Comparison of ENCODE assay signal across 7 cellular contexts in genomic region chr14:105474478-105475268, GRCh38. TPM values are rescaled to one million over a fixed set of nuclear protein-coding genes. Genes with fewer than 3 reads are reported as not detected.
DNase-seq lines count a peak whose midpoint lies in the region; ATAC-seq and TF ChIP-seq lines count a peak whose summit lies in the region.

Gene CRIP2 (plus strand): TSS chr14:105474821. CDS start chr14:105474863, 42 bp downstream.

- DNase-seq in GM10248 (ENCODE audit: extremely low spot score) (peak; percentile 78), activated T-helper 1 cell treated with Interleukin-2 at 50 U/mL for 16 hours (ENCODE audit: low read depth) (peak; percentile 40), fibroblast of the aortic adventitia (ENCODE audit: low read depth) (no peak), Ammon's horn (ENCODE audit: low spot score) (no peak)

- H3K4me1 Mint-ChIP-seq in nephron: peaks cover 5% of the 10 kb centered on the region

- H3K9me3 ChIP-seq in Loucy (ENCODE audit: insufficient read depth, low read depth, low read length): no peaks in the 10 kb centered on the region

- no peaks in the 10 kb centered on the region for H3K36me3 Mint-ChIP-seq in nephron (ENCODE audit: low read depth)

- no peaks in the 10 kb centered on the region for H3K27me3 ChIP-seq in Loucy (ENCODE audit: insufficient read depth, low read length, poor library complexity, severe bottlenecking)

- CTCF ChIA-PET in GM10248 (lab: Yijun Ruan, JAX): interaction anchor here (2.7 kb wide), 1 partner anchor 15 kb away, joined by 10 read pairs; no protein-coding TSS in a partner anchor

- no peaks in the 10 kb centered on the region for H3F3A ChIP-seq in Loucy (ENCODE audit: low read depth)

- ATAC-seq in GM18498 (IDR thresholded peaks at IDR 0.05; ENCODE audit: unreplicated experiment): no peak

- H3K79me2 ChIP-seq in Loucy (ENCODE audit: insufficient read depth, low read length): no peaks in the 10 kb centered on the region

- H3K4me3 ChIP-seq in Loucy (ENCODE audit: low read length, poor library complexity, severe bottlenecking) (peak within 1 kb of the TSS; percentile 66), fibroblast of the aortic adventitia (ENCODE audit: low read depth, low read length) (peak within 1 kb of the TSS; percentile 76)

- H3K9me3 Mint-ChIP-seq in nephron: no peaks in the 10 kb centered on the region

- H3K4me3 Mint-ChIP-seq in nephron: peak within 1 kb of the TSS; percentile 72 to 80 (median 78)

- no peak for TF ChIP-seq CTCF in GM10248 (IDR thresholded peaks at IDR 0.05; ENCODE audit: control extremely low read depth, extremely low read depth, low read depth, missing control alignments)
- no peak for TF ChIP-seq CTCF in Loucy (conservative IDR thresholded peaks at IDR 0.05; ENCODE audit: low read length)
- no peak for TF ChIP-seq CTCF in fibroblast of the aortic adventitia (IDR thresholded peaks at IDR 0.05; ENCODE audit: insufficient read depth, low read length)
- TF ChIP-seq CTCF in nephron (IDR thresholded peaks at IDR 0.05; ENCODE audit: unreplicated experiment in 3 of 3): no peak

- no peaks in the 10 kb centered on the region for H3K9me2 ChIP-seq in Loucy (replicated peaks; ENCODE audit: low read depth, low read length)

- no peaks in the 10 kb centered on the region for H3K36me3 ChIP-seq in Loucy (ENCODE audit: insufficient read depth, low read length)

- POLR2A ChIA-PET in GM10248 (lab: Yijun Ruan, JAX): no interaction called here

- no peak within 1 kb of the TSS for H3K9ac ChIP-seq in Loucy (ENCODE audit: low read depth, low read length, poor library complexity, severe bottlenecking)

- H3K4me1 ChIP-seq in Loucy (ENCODE audit: insufficient read depth, low read length, poor library complexity, severe bottlenecking): peaks cover 5% of the 10 kb centered on the region

- no peaks in the 10 kb centered on the region for H4K20me1 ChIP-seq in Loucy (ENCODE audit: insufficient read depth, low read length, poor library complexity, severe bottlenecking)

- H3K27ac Mint-ChIP-seq in nephron: peak within 1 kb of the TSS in 1 of 3 experiments; percentile 61

- H3K27me3 Mint-ChIP-seq in nephron (ENCODE audit: low read depth): peaks cover 17% of the 10 kb centered on the region

- peak within 1 kb of the TSS; percentile 71 for H3K4me2 ChIP-seq in Loucy (ENCODE audit: low read depth, low read length, poor library complexity, severe bottlenecking)

- no peak within 1 kb of the TSS for H2AFZ ChIP-seq in Loucy (ENCODE audit: low read length)

RNA-seq across cellular contexts. Expression of gene CRIP2, which starts in this region (rescaled TPM):
- 32.9 and 54.3 TPM in 2 replicates for total RNA-seq in fibroblast of the aortic adventitia (ENCODE audit: low replicate concordance)

Comparison
In these comparisons a context has a peak if more than half of its experiments do, and no peak if none do; other contexts are left out.
1. DNase-seq: peak in GM10248 (single experiment) and activated T-helper 1 cell treated with Interleukin-2 at 50 U/mL for 16 hours (single experiment); none in fibroblast of the aortic adventitia (single experiment) and Ammon's horn (single experiment).